Comparison of ENCODE assay signal across 8 cellular contexts in genomic region chr3:121834734-121835709, GRCh38. TPM values are rescaled to one million over a fixed set of nuclear protein-coding genes. Genes with fewer than 3 reads are reported as not detected.
DNase-seq lines count a peak whose midpoint lies in the region; ATAC-seq and TF ChIP-seq lines count a peak whose summit lies in the region.

TSS of gene EAF2 (plus strand) at chr3:121835209. CDS start at chr3:121835286, 77 bp downstream.
TSS of gene IQCB1 (minus strand) at chr3:121835060. CDS start at chr3:121828960, 6,100 bp downstream.

- peak within 1 kb of the TSS; percentile 82 for H3K14ac ChIP-seq in trophoblast cell (ENCODE audit: low read length)

- no CpG with 5 or more reads among the region's 61 CpGs for WGBS in trophoblast cell (ENCODE audit: extremely low coverage, insufficient coverage, insufficient read length)

- peak within 1 kb of the TSS; percentile 29 for H2BK12ac ChIP-seq in trophoblast cell (ENCODE audit: low read length)

- peak within 1 kb of the TSS; percentile 78 for H3K9ac ChIP-seq in trophoblast cell (ENCODE audit: low read length)

- H3K18ac ChIP-seq in trophoblast cell (ENCODE audit: low read length), result peak within 1 kb of the TSS; percentile 66

- peak within 1 kb of the TSS; percentile 92 for H3K4me3 Mint-ChIP-seq in activated naive CD8-positive, alpha-beta T cell treated with anti-CD3 and anti-CD28 coated beads, Interleukin-2, amount 50 U/mL, for 24 hours
- H3K4me3 Mint-ChIP-seq in type B pancreatic cell, result peak within 1 kb of the TSS; percentile 94

- intact Hi-C loops in cardiac septum (cut with DNase I), result no loop called here

- DNase-seq in NCI-H1417 treated with DMSO at 0.1 percent for 48 hours (lab: John Stamatoyannopoulos, UW), result peak; percentile 65
- DNase-seq in SW480 (ENCODE audit: low spot score), result peak; percentile 94
- peak; percentile 95 for DNase-seq in activated naive CD8-positive, alpha-beta T cell treated with anti-CD3 and anti-CD28 coated beads, Interleukin-2, amount 50 U/mL, for 24 hours
- peak; percentile 100 for DNase-seq in cardiac septum (ENCODE audit: low spot score)
- peak; percentile 97 to 99 for DNase-seq in trophoblast cell
- DNase-seq in type B pancreatic cell (ENCODE audit: extremely low spot score, unreplicated experiment), result peak; percentile 92

- no peaks in the 10 kb centered on the region for H3K27me3 ChIP-seq in trophoblast cell (ENCODE audit: insufficient read depth, low read length)

- H4K8ac ChIP-seq in trophoblast cell (ENCODE audit: low read depth, low read length), result peak within 1 kb of the TSS; percentile 81

- peak within 1 kb of the TSS; percentile 89 for H3K27ac Mint-ChIP-seq in activated naive CD8-positive, alpha-beta T cell treated with anti-CD3 and anti-CD28 coated beads, Interleukin-2, amount 50 U/mL, for 24 hours
- H3K27ac Mint-ChIP-seq in type B pancreatic cell, result peak within 1 kb of the TSS; percentile 90

- H3K4me1 Mint-ChIP-seq in activated naive CD8-positive, alpha-beta T cell treated with anti-CD3 and anti-CD28 coated beads, Interleukin-2, amount 50 U/mL, for 24 hours, result peaks cover 48% of the 10 kb centered on the region
- peaks cover 17% of the 10 kb centered on the region for H3K4me1 Mint-ChIP-seq in type B pancreatic cell (ENCODE audit: unreplicated experiment)

- H2BK5ac ChIP-seq in trophoblast cell (ENCODE audit: low read depth, low read length, poor library complexity), result peak within 1 kb of the TSS; percentile 50

- H3K23ac ChIP-seq in trophoblast cell (ENCODE audit: low read length), result no peak within 1 kb of the TSS

- peaks cover 3% of the 10 kb centered on the region for H3K79me2 ChIP-seq in trophoblast cell (ENCODE audit: control insufficient read depth, insufficient read depth, low read length, poor library complexity)

- H3K79me1 ChIP-seq in trophoblast cell (ENCODE audit: low read length), result peaks cover 3% of the 10 kb centered on the region

- H3K36me3 Mint-ChIP-seq in activated naive CD8-positive, alpha-beta T cell treated with anti-CD3 and anti-CD28 coated beads, Interleukin-2, amount 50 U/mL, for 24 hours (ENCODE audit: low read depth), result peaks cover 38% of the 10 kb centered on the region
- H3K36me3 Mint-ChIP-seq in type B pancreatic cell, result peaks cover 19% of the 10 kb centered on the region

- H3K4me2 ChIP-seq in trophoblast cell (ENCODE audit: low read length), result peak within 1 kb of the TSS; percentile 100

- H3K27me3 Mint-ChIP-seq in activated naive CD8-positive, alpha-beta T cell treated with anti-CD3 and anti-CD28 coated beads, Interleukin-2, amount 50 U/mL, for 24 hours, result no peaks in the 10 kb centered on the region
- H3K27me3 Mint-ChIP-seq in type B pancreatic cell, result peaks cover 15% of the 10 kb centered on the region

- peak within 1 kb of the TSS; percentile 44 for H3K27ac ChIP-seq in trophoblast cell (ENCODE audit: low read depth, low read length)

- peak; percentile 98 for ATAC-seq in HG02763 (IDR thresholded peaks at IDR 0.05; ENCODE audit: unreplicated experiment)
- peak; percentile 99 for ATAC-seq in activated naive CD8-positive, alpha-beta T cell treated with anti-CD3 and anti-CD28 coated beads, Interleukin-2, amount 50 U/mL, for 24 hours

- no peaks in the 10 kb centered on the region for H3K9me3 Mint-ChIP-seq in activated naive CD8-positive, alpha-beta T cell treated with anti-CD3 and anti-CD28 coated beads, Interleukin-2, amount 50 U/mL, for 24 hours
- H3K9me3 Mint-ChIP-seq in type B pancreatic cell, result no peaks in the 10 kb centered on the region

- peak within 1 kb of the TSS; percentile 89 for H2AFZ ChIP-seq in trophoblast cell (ENCODE audit: insufficient read depth, low read length, poor library complexity)

- H3K4me1 ChIP-seq in trophoblast cell (ENCODE audit: control insufficient read depth in 1 of 2, insufficient read depth in 2 of 2, low read length in 2 of 2), result peaks cover 0 to 6% of the 10 kb centered on the region in 2 experiments

- no peaks in the 10 kb centered on the region for H3K9me3 ChIP-seq in trophoblast cell (ENCODE audit: insufficient read depth, low read depth, low read length)

- peak within 1 kb of the TSS; percentile 79 for H3K4me3 ChIP-seq in trophoblast cell (ENCODE audit: low read depth, low read length)

- H2BK120ac ChIP-seq in trophoblast cell (ENCODE audit: insufficient read depth, low read length, poor library complexity), result peak within 1 kb of the TSS; percentile 39

- H4K12ac ChIP-seq in trophoblast cell (ENCODE audit: low read depth, low read length), result peak within 1 kb of the TSS; percentile 55

- H2AK5ac ChIP-seq in trophoblast cell (ENCODE audit: low read length), result no peak within 1 kb of the TSS

- no peak within 1 kb of the TSS for H3K4ac ChIP-seq in trophoblast cell (ENCODE audit: low read depth, low read length)

- TF ChIP-seq CTCF in GM12872 (IDR thresholded peaks at IDR 0.05; ENCODE audit: insufficient read depth, low read depth, low read length) (0 out of 3 replicates have a peak, but pooled peaks have one; percentile 1), type B pancreatic cell (conservative IDR thresholded peaks at IDR 0.05) (no peak)

- peak within 1 kb of the TSS; percentile 77 for H4K91ac ChIP-seq in trophoblast cell (ENCODE audit: low read depth, low read length)

- H3K36me3 ChIP-seq in trophoblast cell (ENCODE audit: control insufficient read depth in 1 of 2, insufficient read depth in 2 of 2, low read length in 2 of 2), result peaks cover 0 to 2% of the 10 kb centered on the region in 2 experiments

RNA-seq across cellular contexts. Expression of gene EAF2, which starts in this region (rescaled TPM):
- total RNA-seq in cardiac septum (1.9 TPM), type B pancreatic cell (ENCODE audit: low replicate concordance) (3.7 and 9.1 TPM in 2 replicates)
- 5.8 and 6.7 TPM in 2 replicates for polyA plus RNA-seq in trophoblast cell (2013)

RNA-seq across cellular contexts. Expression of gene IQCB1, which starts in this region (rescaled TPM):
- total RNA-seq in cardiac septum (6.1 TPM), type B pancreatic cell (ENCODE audit: low replicate concordance) (31.2 and 31.6 TPM in 2 replicates)
- polyA plus RNA-seq in trophoblast cell (2013), result 13.6 and 14.0 TPM in 2 replicates

Comparison
In these comparisons a context has a peak if more than half of its experiments do, and no peak if none do; other contexts are left out.
1. Peak in every context shown above with its lines: DNase-seq, ATAC-seq, H3K4me3 ChIP-seq and H3K27ac ChIP-seq.